In genomic region chr4:123342498-123342897, GRCh38 we compare ENCODE assay signal across 17 cellular contexts. TPM values are rescaled to one million over a fixed set of nuclear protein-coding genes. Genes with fewer than 3 reads are reported as not detected.
DNase-seq lines count a peak whose midpoint lies in the region; ATAC-seq and TF ChIP-seq lines count a peak whose summit lies in the region.
"Had no signal": no experiment of that assay in that cellular context is flagged by ENCODE, and none has a peak within 500 bp of the region (broad histone marks: within the 10 kb centered on the region; RNA-seq: fewer than 3 reads in every experiment).

No MANE protein-coding gene starts in this region.

- no peak for TF ChIP-seq RAD21 in IMR-90 (IDR thresholded peaks at IDR 0.05; ENCODE audit: low read length)

- POLR2A ChIA-PET in IMR-90 (lab: Charles Lee; ENCODE audit: unreplicated experiment) = no interaction called here
- POLR2A ChIA-PET in PC-3 (lab: Charles Lee; ENCODE audit: unreplicated experiment) = no interaction called here

- no peak overlapping the region for H4K91ac ChIP-seq in IMR-90 (ENCODE audit: insufficient read depth, low read depth, low read length)

- H3K9ac ChIP-seq in IMR-90 (ENCODE audit: low read depth, low read length) = no peak overlapping the region
- H3K9ac ChIP-seq in PC-3 (ENCODE audit: low read length) = no peak overlapping the region

- in situ Hi-C loops in IMR-90 (cut with MboI; ENCODE audit: low sequenced_read_pairs) (no loop called here), gastrocnemius medialis (cut with MboI; ENCODE audit: low sequenced_read_pairs in 4 of 4) (no loop called here), transverse colon (cut with MboI; ENCODE audit: low pct_ligation_motif_present in 1 of 4, low pct_unique_long_range_greater_than_20kb in 1 of 4, low sequenced_read_pairs in 3 of 4) (no loop called here)

- H3K4me1 ChIP-seq in IMR-90 (ENCODE audit: control insufficient read depth, insufficient read depth, low read length) = peaks cover 5% of the 10 kb centered on the region
- H3K4me1 ChIP-seq in PC-3 (ENCODE audit: insufficient read depth, low read length) = peaks cover 18% of the 10 kb centered on the region
- H3K4me1 ChIP-seq in gastroesophageal sphincter = no peaks in the 10 kb centered on the region
- H3K4me1 ChIP-seq in gastrocnemius medialis = peaks cover 15 to 16% of the 10 kb centered on the region in 2 donors
- H3K4me1 ChIP-seq in transverse colon = no peaks in the 10 kb centered on the region
- peaks cover 23% of the 10 kb centered on the region for H3K4me1 ChIP-seq in SJCRH30
- H3K4me1 ChIP-seq: BE2C had no signal

- no peak overlapping the region for H2BK5ac ChIP-seq in IMR-90 (ENCODE audit: low read depth, low read length, poor library complexity, severe bottlenecking)

- H3K4me2 ChIP-seq in IMR-90 (ENCODE audit: low read depth, low read length) (no peak overlapping the region), PC-3 (ENCODE audit: low read length) (no peak overlapping the region)

- no peak overlapping the region for H3K4ac ChIP-seq in IMR-90 (ENCODE audit: low read depth, low read length)

- TF ChIP-seq EP300 in gastroesophageal sphincter (IDR thresholded peaks at IDR 0.05) = no peak
- TF ChIP-seq EP300 in transverse colon (IDR thresholded peaks at IDR 0.05; ENCODE audit: low read depth) = no peak

- H3K27ac ChIP-seq in IMR-90 (ENCODE audit: insufficient read depth, low read length) = no peak overlapping the region
- no peak overlapping the region for H3K27ac ChIP-seq in PC-3 (ENCODE audit: low read length)
- H3K27ac ChIP-seq in gastroesophageal sphincter = peak overlapping the region in 3 of 4 donors; percentile 50 to 69 (median 68)
- peak overlapping the region in 3 of 4 donors; percentile 68 to 74 (median 71) for H3K27ac ChIP-seq in gastrocnemius medialis
- H3K27ac ChIP-seq in transverse colon = no peak overlapping the region
- no peak overlapping the region for H3K27ac ChIP-seq in SJCRH30

- H4K8ac ChIP-seq in IMR-90 (ENCODE audit: low read depth in 2 of 2, low read length in 2 of 2) = no peak overlapping the region

- no peaks in the 10 kb centered on the region for H3K79me2 ChIP-seq in PC-3 (ENCODE audit: low read length)

- H2BK120ac ChIP-seq in IMR-90 (ENCODE audit: low read depth, low read length) = no peak overlapping the region

- dilution Hi-C loops in IMR-90 (cut with HindIII; ENCODE audit: low sequenced_read_pairs, unreplicated experiment) = no loop called here

- intact Hi-C loops in IMR-90 (cut with micrococcal nuclease) = no loop called here
- intact Hi-C loops in PC-3 (cut with micrococcal nuclease) = loop anchor here (5.0 kb wide), 2 partner anchors 50 to 215 kb away; no protein-coding TSS in a partner anchor
- intact Hi-C loops in gastrocnemius medialis (cut with DNase I; ENCODE audit: low total_unique reads) = loop anchor here (5.0 to 10.0 kb wide), 2 partner anchors 95 to 772 kb away; no protein-coding TSS in a partner anchor
- intact Hi-C loops in transverse colon (cut with DNase I; ENCODE audit: low total_unique reads) = no loop called here

- no peak for TF ChIP-seq POLR2A in IMR-90 (IDR thresholded peaks at IDR 0.05; ENCODE audit: low read depth, low read length)
- TF ChIP-seq POLR2A in gastroesophageal sphincter (IDR thresholded peaks at IDR 0.05) = no peak
- no peak for TF ChIP-seq POLR2A in gastrocnemius medialis (IDR thresholded peaks at IDR 0.05)
- no peak for TF ChIP-seq POLR2A in transverse colon (IDR thresholded peaks at IDR 0.05)

- H3K9me2 ChIP-seq in PC-3 (replicated peaks; ENCODE audit: low read length) = no peaks in the 10 kb centered on the region

- no peak overlapping the region for H4K5ac ChIP-seq in IMR-90 (ENCODE audit: low read depth, low read length)

- H3K79me1 ChIP-seq in IMR-90 (ENCODE audit: low read depth in 1 of 2, low read length in 2 of 2) = no peaks in the 10 kb centered on the region

- no peaks in the 10 kb centered on the region for H4K20me1 ChIP-seq in IMR-90 (ENCODE audit: insufficient read depth, low read length)
- H4K20me1 ChIP-seq in PC-3 (ENCODE audit: low read length) = no peaks in the 10 kb centered on the region

- H3K4me3 ChIP-seq in IMR-90 (ENCODE audit: insufficient read depth, low read depth, low read length) = no peak overlapping the region
- no peak overlapping the region for H3K4me3 ChIP-seq in PC-3 (ENCODE audit: low read length)
- H3K4me3 ChIP-seq in gastroesophageal sphincter = no peak overlapping the region
- no peak overlapping the region for H3K4me3 ChIP-seq in gastrocnemius medialis
- H3K4me3 ChIP-seq in transverse colon = no peak overlapping the region
- no peak overlapping the region for H3K4me3 ChIP-seq in SJCRH30
- H3K4me3 ChIP-seq: MG63 had no signal

- no peak overlapping the region for H3K23ac ChIP-seq in IMR-90 (ENCODE audit: low read depth, low read length)

- H3F3A ChIP-seq in PC-3 (ENCODE audit: low read length, unreplicated experiment) = no peaks in the 10 kb centered on the region

- H3K56ac ChIP-seq in IMR-90 (ENCODE audit: extremely low read depth, insufficient read depth, low read length) = no peak overlapping the region

- H2AK9ac ChIP-seq in IMR-90 (replicated peaks; ENCODE audit: low read depth, low read length, poor library complexity) = no peak overlapping the region

- BruUV-seq in IMR-90 (replicated peaks; lab: Mats Ljungman, UMichigan) (no TSS peak), PC-3 (replicated peaks; lab: Mats Ljungman, UMichigan) (no TSS peak)

- H2AK5ac ChIP-seq in IMR-90 (ENCODE audit: low read depth, low read length) = 0 out of 2 replicates have a peak overlapping the region, but pooled peaks have one; percentile 36

- H3K36me3 ChIP-seq in IMR-90 (ENCODE audit: control insufficient read depth, insufficient read depth, low read length) = no peaks in the 10 kb centered on the region
- H3K36me3 ChIP-seq in PC-3 (ENCODE audit: low read depth, low read length) = no peaks in the 10 kb centered on the region
- H3K36me3 ChIP-seq in gastroesophageal sphincter = no peaks in the 10 kb centered on the region
- no peaks in the 10 kb centered on the region for H3K36me3 ChIP-seq in gastrocnemius medialis
- no peaks in the 10 kb centered on the region for H3K36me3 ChIP-seq in transverse colon
- H3K36me3 ChIP-seq in SJCRH30 = no peaks in the 10 kb centered on the region
- H3K36me3 ChIP-seq: BE2C, MG63 had no signal

- CTCF ChIA-PET in IMR-90 (lab: Yijun Ruan, JAX) (no interaction called here), PC-3 (lab: Charles Lee) (no interaction called here)

- H3K18ac ChIP-seq in IMR-90 (ENCODE audit: low read depth, low read length) = no peak overlapping the region

- DNase-seq in IMR-90 (no peak), PC-3 (peak; percentile 7), gastrocnemius medialis (no peak), NCI-H526 treated with DMSO at 0.1 percent for 48 hours (lab: John Stamatoyannopoulos, UW) (no peak), DMS 273 treated with DMSO at 0.1 percent for 48 hours (lab: John Stamatoyannopoulos, UW) (no peak), transverse colon (no peak), SJCRH30 (no peak)
- DNase-seq: BE2C, DND-41, MG63, NCI-H1417 treated with DMSO at 0.1 percent for 48 hours, NCI-H187, NCI-H446 treated with DMSO at 0.1 percent for 48 hours, SIG-M5 had no signal

- H3K9me3 ChIP-seq in IMR-90 (ENCODE audit: control insufficient read depth, insufficient read depth, low read length) = no peaks in the 10 kb centered on the region
- H3K9me3 ChIP-seq in PC-3 (ENCODE audit: low read length) = no peaks in the 10 kb centered on the region
- no peaks in the 10 kb centered on the region for H3K9me3 ChIP-seq in gastroesophageal sphincter
- H3K9me3 ChIP-seq in gastrocnemius medialis = no peaks in the 10 kb centered on the region
- no peaks in the 10 kb centered on the region for H3K9me3 ChIP-seq in transverse colon
- H3K9me3 ChIP-seq in SJCRH30 (replicated peaks) = peaks cover 7% of the 10 kb centered on the region; the same call in 1 of the 2 replicates
- H3K9me3 ChIP-seq: BE2C, MG63 had no signal

- WGBS in IMR-90 (ENCODE audit: extremely low coverage in 2 of 2, insufficient read length in 1 of 2), 2 experiments = 80% methylated on average over 1 of the region's 2 CpGs; no CpG with 5 or more reads in 1 of the 2 experiments
- 89 to 97% methylated on average over 1 to 2 of the region's 2 CpGs for WGBS in gastroesophageal sphincter (ENCODE audit: low coverage in 1 of 2), 2 donors
- WGBS in transverse colon (ENCODE audit: low coverage in 1 of 2), 2 donors = 89 to 100% methylated on average over 1 to 2 of the region's 2 CpGs

- no peak overlapping the region; the same call in 2 of the 3 replicates for H2BK15ac ChIP-seq in IMR-90 (ENCODE audit: low read depth, low read length)

- ATAC-seq in IMR-90 (ENCODE audit: low read depth) = no peak
- ATAC-seq in PC-3 = no peak
- ATAC-seq in gastroesophageal sphincter = no peak
- no peak for ATAC-seq in gastrocnemius medialis
- ATAC-seq: Panc1, SK-N-SH treated with all-trans-retinoic acid at 6 μM for 48 hours had no signal

- H2BK20ac ChIP-seq in IMR-90 (ENCODE audit: low read depth, low read length) = no peak overlapping the region

- H2AFZ ChIP-seq in IMR-90 (replicated peaks; ENCODE audit: low read length, poor library complexity) (no peak overlapping the region), PC-3 (ENCODE audit: low read length) (no peak overlapping the region)

- H3K9me1 ChIP-seq in IMR-90 (ENCODE audit: insufficient read depth, low read length) = no peaks in the 10 kb centered on the region

- no peak overlapping the region for H3K14ac ChIP-seq in IMR-90 (replicated peaks; ENCODE audit: low read depth, low read length)

- H3K27me3 ChIP-seq in IMR-90 (ENCODE audit: control insufficient read depth, insufficient read depth, low read length) (no peaks in the 10 kb centered on the region), PC-3 (ENCODE audit: low read length) (no peaks in the 10 kb centered on the region), gastroesophageal sphincter (no peaks in the 10 kb centered on the region), gastrocnemius medialis (no peaks in the 10 kb centered on the region), transverse colon (no peaks in the 10 kb centered on the region), SJCRH30 (no peaks in the 10 kb centered on the region)
- H3K27me3 ChIP-seq: BE2C, MG63 had no signal

- TF ChIP-seq CTCF in IMR-90 (conservative IDR thresholded peaks at IDR 0.05; ENCODE audit: low read depth, low read length) (no peak), PC-3 (conservative IDR thresholded peaks at IDR 0.05; ENCODE audit: low read depth, low read length) (no peak), gastroesophageal sphincter (IDR thresholded peaks at IDR 0.05) (no peak), gastrocnemius medialis (IDR thresholded peaks at IDR 0.05 in 4 of 5, conservative IDR thresholded peaks at IDR 0.05 in 1 of 5) (no peak), transverse colon (IDR thresholded peaks at IDR 0.05) (no peak)

TF ChIP-seq in IMR-90, 13 proteins besides CTCF, POLR2A, EP300 and RAD21 (continues in another document):
- no peak for TF ChIP-seq FOS (IDR thresholded peaks at IDR 0.05; ENCODE audit: low read depth, low read length)

RNA-seq across cellular contexts. Expression of gene SPRY1, which starts 54.1 kb away (rescaled TPM):
- total RNA-seq in IMR-90 (2012; rRNA removed) (1.4 and 1.9 TPM in 2 replicates), PC-3 (2014; rRNA removed) (26.4 and 30.6 TPM in 2 replicates), gastroesophageal sphincter (100 to 1,000 TPM in 2 of 4 donors, 10 to 100 TPM in 2; 79.3 to 118 (median 98.4) TPM), gastrocnemius medialis (10 to 100 TPM; 32.8 to 72.2 (median 50.9) TPM), transverse colon (10 to 100 TPM; 22.1 to 47.2 (median 33.7) TPM)
- polyA plus RNA-seq in IMR-90 (2012; rRNA removed) = 2.2 and 2.6 TPM in 2 replicates
- polyA plus RNA-seq in IMR-90 (2012; cell fraction: cytosol; rRNA removed) = 2.7 and 2.9 TPM in 2 replicates
- polyA plus RNA-seq in IMR-90 (2012; cell fraction: nucleus; rRNA removed; ENCODE audit: low replicate concordance) = 1.8 and 3.7 TPM in 2 replicates
- 38.5 and 42.6 TPM in 2 replicates for total RNA-seq in SJCRH30 (2014; rRNA removed; shearing (Covaris generic))

Comparison
In these comparisons a context has a peak if more than half of its experiments do, and no peak if none do; other contexts are left out.
1. H3K27ac ChIP-seq: peak in gastroesophageal sphincter (3 of 4) and gastrocnemius medialis (3 of 4); none in IMR-90 (single experiment), PC-3 (single experiment), transverse colon (0 of 4) and SJCRH30 (single experiment).
2. intact Hi-C loops: an anchor here in PC-3 (5.0 kb wide) and gastrocnemius medialis (5.0 to 10.0 kb wide); none called in IMR-90 and transverse colon.